Comparison of ENCODE assay signal across 25 cellular contexts in genomic region chr10:18414061-18414460, GRCh38.
DNase-seq lines count a peak whose midpoint lies in the region; ATAC-seq, FAIRE-seq and TF ChIP-seq lines count a peak whose summit lies in the region.
"Had no signal": no experiment of that assay in that cellular context is flagged by ENCODE, and none has a peak within 500 bp of the region (broad histone marks: within the 10 kb centered on the region; RNA-seq: fewer than 3 reads in every experiment).

No MANE protein-coding gene starts in this region.

- WGBS in thyroid gland, 2 donors, result 17 to 20% methylated on average over 2 of the region's 2 CpGs

- DNase-seq in DMS53 (lab: John Stamatoyannopoulos, UW) (peak; percentile 48), DMS53 treated with DMSO at 0.1 percent for 48 hours (lab: John Stamatoyannopoulos, UW; ENCODE audit: unreplicated experiment) (no peak), bronchial epithelial cell (ENCODE audit: low read depth) (no peak), left ventricle myocardium superior (peak; percentile 56), thyroid gland (peak; percentile 17 to 77), germinal center (ENCODE audit: low spot score) (no peak)
- DNase-seq in activated CD8-positive, alpha-beta memory T cell treated with anti-CD3 and anti-CD28 coated beads for 24 hours, result no peak
- DNase-seq: 8988T; CD8-positive, alpha-beta memory T cell; dorsolateral prefrontal cortex; GF-D8; left colon; NCI-H1436 treated with DMSO at 0.1 percent for 48 hours; NCI-H2171; NCI-H524 treated with DMSO at 0.1 percent for 48 hours; retina; stimulated activated CD4-positive, alpha-beta T cell treated with anti-CD3 and anti-CD28 coated beads, Interleukin-4, amount 100 ng/mL, for 24 hours; stimulated activated naive CD4-positive, alpha-beta T cell treated with Interleukin-2 at 50 U/mL for 16 hours; T1000; testis had no signal

- no peak overlapping the region for H3K4me3 ChIP-seq in bronchial epithelial cell (ENCODE audit: low read depth, low read length)
- H3K4me3 ChIP-seq in thyroid gland (replicated peaks in 1 of 3), result no peak overlapping the region
- H3K4me3 ChIP-seq: dorsolateral prefrontal cortex, testis had no signal

- no peaks in the 10 kb centered on the region for H3K9me3 ChIP-seq in thyroid gland
- H3K9me3 ChIP-seq: testis had no signal

- H3K36me3 ChIP-seq in bronchial epithelial cell (ENCODE audit: control insufficient read depth, insufficient read depth, low read length) (no peaks in the 10 kb centered on the region), thyroid gland (no peaks in the 10 kb centered on the region)

- intact Hi-C loops in left ventricle myocardium superior (cut with micrococcal nuclease) (no loop called here), thyroid gland (cut with DNase I) (no loop called here)

- peak overlapping the region in 2 of 3 donors; percentile 33 to 76 for H3K27ac ChIP-seq in thyroid gland
- H3K27ac ChIP-seq: testis had no signal

- ATAC-seq in left ventricle myocardium superior (peak; percentile 90), HG03196 (IDR thresholded peaks at IDR 0.05; ENCODE audit: unreplicated experiment) (no peak)
- ATAC-seq: left colon; natural killer cell treated with Interleukin-12 subunit alpha and Interleukin-12 subunit beta and Interleukin-15 and Interleukin-18, amount 100 ng/mL, for 72 hours; WTC11 had no signal

- no peak for TF ChIP-seq POLR2A in thyroid gland (IDR thresholded peaks at IDR 0.05)

- peaks cover 0 to 5% of the 10 kb centered on the region in 2 donors for H3K4me1 ChIP-seq in thyroid gland
- H3K4me1 ChIP-seq: testis had no signal

- H3K27me3 ChIP-seq in bronchial epithelial cell (ENCODE audit: control insufficient read depth, insufficient read depth, low read length), result no peaks in the 10 kb centered on the region
- no peaks in the 10 kb centered on the region for H3K27me3 ChIP-seq in thyroid gland
- H3K27me3 ChIP-seq: dorsolateral prefrontal cortex, testis had no signal

- TF ChIP-seq CTCF in bronchial epithelial cell (IDR thresholded peaks at IDR 0.05; ENCODE audit: insufficient read depth, low read length, severe bottlenecking) (no peak), thyroid gland (IDR thresholded peaks at IDR 0.05) (no peak)

- FAIRE-seq in bronchial epithelial cell (lab: Jason Lieb, UNC), result peak; percentile 18
- FAIRE-seq: astrocyte, H1 had no signal

Comparison
In these comparisons a context has a peak if more than half of its experiments do, and no peak if none do; other contexts are left out.
1. DNase-seq: peak in DMS53 (single experiment), left ventricle myocardium superior (single experiment) and thyroid gland (2 of 2); none in DMS53 treated with DMSO at 0.1 percent for 48 hours (single experiment), bronchial epithelial cell (single experiment), germinal center (single experiment) and activated CD8-positive, alpha-beta memory T cell treated with anti-CD3 and anti-CD28 coated beads for 24 hours (single experiment).